ENCODE assay signal across 22 cellular contexts in genomic region chr7:6641305-6642035, GRCh38. TPM values are rescaled to one million over a fixed set of nuclear protein-coding genes. Genes with fewer than 3 reads are reported as not detected.
DNase-seq lines count a peak whose midpoint lies in the region; ATAC-seq and TF ChIP-seq lines count a peak whose summit lies in the region.
"Had no signal": no experiment of that assay in that cellular context is flagged by ENCODE, and none has a peak within 500 bp of the region (broad histone marks: within the 10 kb centered on the region; RNA-seq: fewer than 3 reads in every experiment).

No MANE protein-coding gene starts in this region.

- intact Hi-C loops in Right ventricle myocardium inferior (cut with DNase I) = no loop called here
- intact Hi-C loops in right cardiac atrium (cut with DNase I) = no loop called here

- H3K4me3 Mint-ChIP-seq in neural crest cell = peak overlapping the region; percentile 64
- H3K4me3 Mint-ChIP-seq in glutamatergic neuron (ENCODE audit: unreplicated experiment) = no peak overlapping the region

- no peak overlapping the region for H3K27ac Mint-ChIP-seq in neural crest cell (ENCODE audit: unreplicated experiment)
- no peak overlapping the region for H3K27ac Mint-ChIP-seq in glutamatergic neuron (ENCODE audit: unreplicated experiment)

- H3K36me3 Mint-ChIP-seq in neural crest cell (ENCODE audit: low read depth) (peaks cover 7% of the 10 kb centered on the region), glutamatergic neuron (ENCODE audit: unreplicated experiment) (no peaks in the 10 kb centered on the region)

- POLR2A ChIA-PET in RWPE1 (lab: Yijun Ruan, JAX; ENCODE audit: low non-redundant PET) (no interaction called here), HEK293T (lab: Yijun Ruan, JAX) (no interaction called here)

- WGBS in right cardiac atrium = 90% methylated on average over 15 of the region's 15 CpGs

- no peaks in the 10 kb centered on the region for H3K4me1 ChIP-seq in right cardiac atrium (ENCODE audit: control insufficient read depth, insufficient read depth, low read length)
- H3K4me1 ChIP-seq: HAP-1 had no signal

- ATAC-seq in Right ventricle myocardium inferior = no peak
- ATAC-seq in right cardiac atrium = no peak

- H3K9me3 Mint-ChIP-seq in neural crest cell (no peaks in the 10 kb centered on the region), glutamatergic neuron (ENCODE audit: unreplicated experiment) (peaks cover 6% of the 10 kb centered on the region)

- CTCF ChIA-PET in RWPE1 (lab: Yijun Ruan, JAX) = interaction anchor here (0.5 kb wide), 1 partner anchor 26 kb away, joined by 3 read pairs; the partner anchor contains the start of gene ZNF853
- CTCF ChIA-PET in HEK293T (lab: Yijun Ruan, JAX) = no interaction called here

- no peaks in the 10 kb centered on the region for H3K27me3 ChIP-seq in right cardiac atrium (ENCODE audit: control insufficient read depth, insufficient read depth)

- no peaks in the 10 kb centered on the region for H3K27me3 Mint-ChIP-seq in neural crest cell (ENCODE audit: low read depth)
- peaks cover 15% of the 10 kb centered on the region for H3K27me3 Mint-ChIP-seq in glutamatergic neuron (ENCODE audit: unreplicated experiment)

- H3K4me1 Mint-ChIP-seq in neural crest cell (peaks cover 24% of the 10 kb centered on the region), glutamatergic neuron (ENCODE audit: low read depth, unreplicated experiment) (peaks cover 5% of the 10 kb centered on the region)

- H3K4me3 ChIP-seq in right cardiac atrium (ENCODE audit: low read length) = no peak overlapping the region
- H3K4me3 ChIP-seq: GM23248, HAP-1, PC-9, SJCRH30 had no signal

- DNase-seq in Right ventricle myocardium inferior (ENCODE audit: missing footprints) (peak; percentile 66), right cardiac atrium (no peak), RWPE1 (ENCODE audit: low spot score) (no peak), neural crest cell (ENCODE audit: low read depth, low spot score) (no peak), CD1c-positive myeloid dendritic cell (ENCODE audit: extremely low spot score) (no peak), HEK293T (ENCODE audit: extremely low spot score) (no peak), glutamatergic neuron (no peak)
- DNase-seq: ACHN, C1 segment of cervical spinal cord, Caco-2, DMS153, GF-D8, GM23248, Kasumi-1, NCI-H1092 treated with DMSO at 0.1 percent for 48 hours, NCI-H146, NCI-H2029 treated with DMSO at 0.1 percent for 48 hours, NCI-H2171, NCI-H526, PC-9, SJCRH30 had no signal

- H3K27ac ChIP-seq in right cardiac atrium (ENCODE audit: low read length) (no peak overlapping the region), RWPE1 (peak overlapping the region; percentile 17; the same call in 1 of the 2 replicates)
- H3K27ac ChIP-seq: GM23248, PC-9, SJCRH30 had no signal

- H3K9me3 ChIP-seq in right cardiac atrium (ENCODE audit: control insufficient read depth, low read length) = no peaks in the 10 kb centered on the region
- H3K9me3 ChIP-seq: Caco-2, HAP-1, SJCRH30 had no signal

- TF ChIP-seq CTCF in RWPE1 (conservative IDR thresholded peaks at IDR 0.05; ENCODE audit: low read depth) = no peak
- no peak for TF ChIP-seq CTCF in neural crest cell (conservative IDR thresholded peaks at IDR 0.05)
- no peak for TF ChIP-seq CTCF in glutamatergic neuron (IDR thresholded peaks at IDR 0.05; ENCODE audit: partially characterized antibody, unreplicated experiment)

TF ChIP-seq in HEK293T, 16 proteins besides CTCF, POLR2A, EP300 and RAD21:
- no peak for TF ChIP-seq FOXK2 (IDR thresholded peaks at IDR 0.05)
- no peak for TF ChIP-seq FOXM1 (IDR thresholded peaks at IDR 0.05; ENCODE audit: borderline replicate concordance)
- TF ChIP-seq NFRKB (IDR thresholded peaks at IDR 0.05) = no peak
- TF ChIP-seq FOXA1 (IDR thresholded peaks at IDR 0.05) = no peak
TF ChIP-seq in HEK293T: peak in this region for 0.

RNA-seq across cellular contexts. Expression of gene ZNF316, which starts 4.4 kb away (rescaled TPM):
- total RNA-seq in Right ventricle myocardium inferior (16.5 TPM), right cardiac atrium (10 to 100 TPM; 14.8 to 20.7 (median 17.3) TPM), neural crest cell (40.7 and 43.8 TPM in 2 replicates), glutamatergic neuron (ENCODE audit: unreplicated experiment) (51.1 TPM)
- 11.7 TPM for polyA plus RNA-seq in right cardiac atrium

RNA-seq across cellular contexts. Expression of gene ZNF853, which starts 26.1 kb away (rescaled TPM):
- total RNA-seq in Right ventricle myocardium inferior = 10.3 TPM
- 10 to 100 TPM; 12.4 to 20.6 (median 17.2) TPM for total RNA-seq in right cardiac atrium
- 8.2 TPM for polyA plus RNA-seq in right cardiac atrium
- 9.2 and 9.7 TPM in 2 replicates for total RNA-seq in neural crest cell
- total RNA-seq in glutamatergic neuron (ENCODE audit: unreplicated experiment) = 5.5 TPM
- polyA plus RNA-seq: GM23248 had no signal

RNA-seq across cellular contexts. Expression of gene INTS15, which starts 51.6 kb away (rescaled TPM):
- 15.9 TPM for total RNA-seq in Right ventricle myocardium inferior
- 10 to 100 TPM; 15.6 to 18.7 (median 17.3) TPM for total RNA-seq in right cardiac atrium
- polyA plus RNA-seq in right cardiac atrium = 9.4 TPM
- 50.4 and 55.7 TPM in 2 replicates for total RNA-seq in neural crest cell
- total RNA-seq in glutamatergic neuron (ENCODE audit: unreplicated experiment) = 36.9 TPM
